In genomic region chr5:54310433-54311177, GRCh38 we compare ENCODE assay signal across 1 cellular context.
TF ChIP-seq lines count a peak whose summit lies in the region.

ARL15 (minus strand) TSS chr5:54310573.

TF ChIP-seq in HepG2, 621 proteins besides CTCF, POLR2A, EP300 and RAD21 (continued from another document and continues in another):
- TF ChIP-seq DMTF1 (CRISPR knock-in tag; IDR thresholded peaks at IDR 0.05) (no peak), FOXJ3 (CRISPR knock-in tag; IDR thresholded peaks at IDR 0.05; ENCODE audit: borderline replicate concordance) (no peak), ZBTB1 (CRISPR knock-in tag; IDR thresholded peaks at IDR 0.05; ENCODE audit: borderline replicate concordance) (no peak), ZNF652 (CRISPR knock-in tag; IDR thresholded peaks at IDR 0.05; ENCODE audit: borderline replicate concordance, low read depth) (no peak), EEA1 (CRISPR knock-in tag; IDR thresholded peaks at IDR 0.05; ENCODE audit: borderline replicate concordance) (no peak), SNAI1 (CRISPR knock-in tag; IDR thresholded peaks at IDR 0.05; ENCODE audit: borderline replicate concordance) (no peak), ZNF841 (CRISPR knock-in tag; IDR thresholded peaks at IDR 0.05; ENCODE audit: borderline replicate concordance) (no peak), NPAS2 (CRISPR knock-in tag; IDR thresholded peaks at IDR 0.05; ENCODE audit: borderline replicate concordance) (no peak), SETDB1 (CRISPR knock-in tag; IDR thresholded peaks at IDR 0.05; ENCODE audit: borderline replicate concordance) (no peak), ZXDC (CRISPR knock-in tag; IDR thresholded peaks at IDR 0.05) (no peak), SNAPC2 (CRISPR knock-in tag; IDR thresholded peaks at IDR 0.05) (no peak), ZNF687 (CRISPR knock-in tag; IDR thresholded peaks at IDR 0.05) (peak; percentile 75), MYNN (CRISPR knock-in tag; IDR thresholded peaks at IDR 0.05; ENCODE audit: low read depth) (no peak), ZNF34 (CRISPR knock-in tag; IDR thresholded peaks at IDR 0.05; ENCODE audit: borderline replicate concordance) (no peak), YY1 (IDR thresholded peaks at IDR 0.05; ENCODE audit: insufficient read depth, insufficient replicate concordance, low read depth, low read length) (no peak), MAFF (IDR thresholded peaks at IDR 0.05; ENCODE audit: low read depth, low read length) (peak; percentile 43; the same call in 1 of the 2 replicates), ZNF816 (CRISPR knock-in tag; IDR thresholded peaks at IDR 0.05; ENCODE audit: borderline replicate concordance) (no peak; the same call in 1 of the 2 replicates), ZNF589 (CRISPR knock-in tag; conservative IDR thresholded peaks at IDR 0.05) (no peak), ARID2 (CRISPR knock-in tag; IDR thresholded peaks at IDR 0.05; ENCODE audit: borderline replicate concordance) (no peak), TEF (CRISPR knock-in tag; IDR thresholded peaks at IDR 0.05) (no peak), ZNF644 (CRISPR knock-in tag; IDR thresholded peaks at IDR 0.05; ENCODE audit: low read depth) (no peak), ZNF784 (CRISPR knock-in tag; IDR thresholded peaks at IDR 0.05; ENCODE audit: borderline replicate concordance) (no peak), ZNF451 (CRISPR knock-in tag; IDR thresholded peaks at IDR 0.05) (0 out of 2 replicates have a peak, but pooled peaks have one; percentile 39), HMGXB4 (CRISPR knock-in tag; IDR thresholded peaks at IDR 0.05; ENCODE audit: borderline replicate concordance in 1 of 2, low read depth in 1 of 2) (peak; percentile 27 to 64; a peak in 2 of 4 replicates), ZNF670 (CRISPR knock-in tag; IDR thresholded peaks at IDR 0.05; ENCODE audit: borderline replicate concordance) (no peak; the same call in 1 of the 2 replicates), IRX3 (CRISPR knock-in tag; IDR thresholded peaks at IDR 0.05; ENCODE audit: borderline replicate concordance, low read depth) (no peak), ZMAT5 (CRISPR knock-in tag; IDR thresholded peaks at IDR 0.05; ENCODE audit: borderline replicate concordance, low read depth) (no peak), HNF4G (IDR thresholded peaks at IDR 0.05; ENCODE audit: borderline replicate concordance, low read depth, low read length) (peak; percentile 46; the same call in 1 of the 2 replicates), HNF4G (CRISPR knock-in tag; IDR thresholded peaks at IDR 0.05; ENCODE audit: borderline replicate concordance, low read depth) (no peak), GABPA (IDR thresholded peaks at IDR 0.05; ENCODE audit: low read depth, low read length) (no peak), GABPA (CRISPR knock-in tag; IDR thresholded peaks at IDR 0.05; ENCODE audit: low read depth) (peak; percentile 50), ZNF883 (CRISPR knock-in tag; IDR thresholded peaks at IDR 0.05; ENCODE audit: not compliant biosample characterization) (no peak), MEIS2 (CRISPR knock-in tag; IDR thresholded peaks at IDR 0.05) (no peak), ZNF362 (CRISPR knock-in tag; IDR thresholded peaks at IDR 0.05; ENCODE audit: borderline replicate concordance) (peak; percentile 92; the same call in 1 of the 2 replicates), POLR2G (IDR thresholded peaks at IDR 0.05; ENCODE audit: low read depth, low read length) (peak; percentile 98), KAT7 (CRISPR knock-in tag; IDR thresholded peaks at IDR 0.05; ENCODE audit: borderline replicate concordance) (no peak; the same call in 1 of the 2 replicates), KAT2B (IDR thresholded peaks at IDR 0.05; ENCODE audit: borderline replicate concordance, low read depth, low read length) (no peak), BRCA1 (CRISPR knock-in tag; IDR thresholded peaks at IDR 0.05) (no peak), GMEB1 (CRISPR knock-in tag; IDR thresholded peaks at IDR 0.05; ENCODE audit: borderline replicate concordance) (no peak), TEAD3 (CRISPR knock-in tag; optimal IDR thresholded peaks at IDR 0.05; ENCODE audit: borderline replicate concordance) (no peak), SIN3A (IDR thresholded peaks at IDR 0.05; ENCODE audit: borderline replicate concordance, low read depth, low read length) (peak; percentile 85; the same call in 1 of the 2 replicates), KDM5A (IDR thresholded peaks at IDR 0.05; ENCODE audit: borderline replicate concordance, low read length) (no peak), FOXK1 (CRISPR knock-in tag; IDR thresholded peaks at IDR 0.05; ENCODE audit: borderline replicate concordance, low read depth) (0 out of 2 replicates have a peak, but pooled peaks have one; percentile 7), ZFP41 (CRISPR knock-in tag; IDR thresholded peaks at IDR 0.05; ENCODE audit: borderline replicate concordance) (no peak), CREB1 (IDR thresholded peaks at IDR 0.05) (no peak), CREB1 (CRISPR knock-in tag; IDR thresholded peaks at IDR 0.05) (0 out of 2 replicates have a peak, but pooled peaks have one; percentile 39), BRF2 (CRISPR knock-in tag; IDR thresholded peaks at IDR 0.05) (no peak), CHD4 (IDR thresholded peaks at IDR 0.05; ENCODE audit: borderline replicate concordance, low read length) (no peak)
